ENCODE assay signal across 12 cellular contexts in genomic region chr17:63573634-63574033, GRCh38. TPM values are rescaled to one million over a fixed set of nuclear protein-coding genes. Genes with fewer than 3 reads are reported as not detected.
DNase-seq lines count a peak whose midpoint lies in the region; ATAC-seq and TF ChIP-seq lines count a peak whose summit lies in the region.
"Had no signal": no experiment of that assay in that cellular context is flagged by ENCODE, and none has a peak within 500 bp of the region (broad histone marks: within the 10 kb centered on the region; RNA-seq: fewer than 3 reads in every experiment).

No MANE protein-coding gene starts in this region.

- H3K4me1 ChIP-seq in HEK293 (ENCODE audit: control insufficient read depth, insufficient read depth, low read length) = no peaks in the 10 kb centered on the region; the same call in 1 of the 2 replicates

- H3K36me3 Mint-ChIP-seq in CD4-positive, alpha-beta T cell (ENCODE audit: low read depth) = peaks cover 45% of the 10 kb centered on the region
- H3K36me3 Mint-ChIP-seq in nephron progenitor cell (ENCODE audit: low read depth) = no peaks in the 10 kb centered on the region

- no peaks in the 10 kb centered on the region for H3K27me3 ChIP-seq in CD4-positive, alpha-beta T cell (ENCODE audit: control insufficient read depth, insufficient read depth, low read length)

- CTCF ChIA-PET in CD4-positive, alpha-beta T cell (lab: Charles Lee) = no interaction called here
- CTCF ChIA-PET in HEK293 (lab: Yijun Ruan, JAX) = interaction anchor here (1.1 to 2.6 kb wide), 4 partner anchors 23 to 148 kb away, joined by 3 to 12 read pairs (median 4); no protein-coding TSS in a partner anchor

- H3K4me3 Mint-ChIP-seq in CD4-positive, alpha-beta T cell = no peak overlapping the region
- H3K4me3 Mint-ChIP-seq in nephron progenitor cell = no peak overlapping the region

- no peak for DNase-seq in CD4-positive, alpha-beta T cell
- peak in 1 of 2 donors; percentile 5 for DNase-seq in cardiac fibroblast (ENCODE audit: low read depth in 2 of 2)
- no peak for DNase-seq in nephron progenitor cell
- DNase-seq in NCI-H226 = no peak
- no peak for DNase-seq in activated CD4-positive, alpha-beta T cell treated with anti-CD3 and anti-CD28 coated beads, Interleukin-2, amount 50 U/mL, for 4 hours
- DNase-seq: activated CD4-positive, alpha-beta T cell treated with anti-CD3 and anti-CD28 coated beads for 48 hours; cerebellar nuclear complex had no signal

- no peak for ATAC-seq in CD4-positive, alpha-beta T cell (ENCODE audit: poor library complexity)
- no peak for ATAC-seq in GM21717 (IDR thresholded peaks at IDR 0.05; ENCODE audit: unreplicated experiment)
- no peak for ATAC-seq in GM19328 (IDR thresholded peaks at IDR 0.05; ENCODE audit: unreplicated experiment)
- ATAC-seq: GM12878 had no signal

- H3K9me3 ChIP-seq in CD4-positive, alpha-beta T cell (ENCODE audit: control insufficient read depth, low read length) = no peaks in the 10 kb centered on the region
- H3K9me3 ChIP-seq in HEK293 (ENCODE audit: control insufficient read depth, insufficient read depth, low read depth, low read length) = no peaks in the 10 kb centered on the region

- H3K27me3 Mint-ChIP-seq in CD4-positive, alpha-beta T cell = no peaks in the 10 kb centered on the region
- H3K27me3 Mint-ChIP-seq in nephron progenitor cell (ENCODE audit: low read depth, poor library complexity) = no peaks in the 10 kb centered on the region

- TF ChIP-seq CTCF in CD4-positive, alpha-beta T cell (IDR thresholded peaks at IDR 0.05) = no peak
- TF ChIP-seq CTCF in HEK293 (tag by site-specific recombination; IDR thresholded peaks at IDR 0.05) (peak; percentile 59), cardiac fibroblast (IDR thresholded peaks at IDR 0.05; ENCODE audit: low read depth, low read length) (peak; percentile 37), nephron progenitor cell (IDR thresholded peaks at IDR 0.05) (peak; percentile 37)

- intact Hi-C loops in CD4-positive, alpha-beta T cell (cut with DNase I, micrococcal nuclease) = no loop called here

- peak overlapping the region; percentile 12 for H3K27ac Mint-ChIP-seq in CD4-positive, alpha-beta T cell
- no peak overlapping the region for H3K27ac Mint-ChIP-seq in nephron progenitor cell

- H3K4me3 ChIP-seq in HEK293 (ENCODE audit: low read depth, low read length) = no peak overlapping the region
- no peak overlapping the region for H3K4me3 ChIP-seq in cardiac fibroblast (replicated peaks in 1 of 2; ENCODE audit: low read depth in 2 of 2, low read length in 2 of 2)
- H3K4me3 ChIP-seq: GM12878 had no signal

- peaks cover 44% of the 10 kb centered on the region for H3K4me1 Mint-ChIP-seq in CD4-positive, alpha-beta T cell (ENCODE audit: low read depth)
- no peaks in the 10 kb centered on the region for H3K4me1 Mint-ChIP-seq in nephron progenitor cell

- H3K9me3 Mint-ChIP-seq in CD4-positive, alpha-beta T cell = no peaks in the 10 kb centered on the region
- no peaks in the 10 kb centered on the region for H3K9me3 Mint-ChIP-seq in nephron progenitor cell

- POLR2A ChIA-PET in CD4-positive, alpha-beta T cell (lab: Charles Lee) = no interaction called here
- POLR2A ChIA-PET in HEK293 (lab: Yijun Ruan, JAX) = interaction anchor here (0.7 kb wide), 2 partner anchors 10 to 30 kb away, joined by 3 to 5 read pairs; no protein-coding TSS in a partner anchor

- peaks cover 10 to 19% of the 10 kb centered on the region in 2 experiments; a peak in 2 of 3 replicates for H3K36me3 ChIP-seq in HEK293 (ENCODE audit: control insufficient read depth in 2 of 2, insufficient read depth in 1 of 2, low read length in 2 of 2)

- H3K27ac ChIP-seq in CD4-positive, alpha-beta T cell (ENCODE audit: low read depth, low read length) = no peak overlapping the region
- H3K27ac ChIP-seq in HEK293 (ENCODE audit: extremely low read depth, low read depth, low read length) = no peak overlapping the region

TF ChIP-seq in HEK293, 187 proteins besides CTCF, POLR2A, EP300 and RAD21:
- TF ChIP-seq, protein P1, sequence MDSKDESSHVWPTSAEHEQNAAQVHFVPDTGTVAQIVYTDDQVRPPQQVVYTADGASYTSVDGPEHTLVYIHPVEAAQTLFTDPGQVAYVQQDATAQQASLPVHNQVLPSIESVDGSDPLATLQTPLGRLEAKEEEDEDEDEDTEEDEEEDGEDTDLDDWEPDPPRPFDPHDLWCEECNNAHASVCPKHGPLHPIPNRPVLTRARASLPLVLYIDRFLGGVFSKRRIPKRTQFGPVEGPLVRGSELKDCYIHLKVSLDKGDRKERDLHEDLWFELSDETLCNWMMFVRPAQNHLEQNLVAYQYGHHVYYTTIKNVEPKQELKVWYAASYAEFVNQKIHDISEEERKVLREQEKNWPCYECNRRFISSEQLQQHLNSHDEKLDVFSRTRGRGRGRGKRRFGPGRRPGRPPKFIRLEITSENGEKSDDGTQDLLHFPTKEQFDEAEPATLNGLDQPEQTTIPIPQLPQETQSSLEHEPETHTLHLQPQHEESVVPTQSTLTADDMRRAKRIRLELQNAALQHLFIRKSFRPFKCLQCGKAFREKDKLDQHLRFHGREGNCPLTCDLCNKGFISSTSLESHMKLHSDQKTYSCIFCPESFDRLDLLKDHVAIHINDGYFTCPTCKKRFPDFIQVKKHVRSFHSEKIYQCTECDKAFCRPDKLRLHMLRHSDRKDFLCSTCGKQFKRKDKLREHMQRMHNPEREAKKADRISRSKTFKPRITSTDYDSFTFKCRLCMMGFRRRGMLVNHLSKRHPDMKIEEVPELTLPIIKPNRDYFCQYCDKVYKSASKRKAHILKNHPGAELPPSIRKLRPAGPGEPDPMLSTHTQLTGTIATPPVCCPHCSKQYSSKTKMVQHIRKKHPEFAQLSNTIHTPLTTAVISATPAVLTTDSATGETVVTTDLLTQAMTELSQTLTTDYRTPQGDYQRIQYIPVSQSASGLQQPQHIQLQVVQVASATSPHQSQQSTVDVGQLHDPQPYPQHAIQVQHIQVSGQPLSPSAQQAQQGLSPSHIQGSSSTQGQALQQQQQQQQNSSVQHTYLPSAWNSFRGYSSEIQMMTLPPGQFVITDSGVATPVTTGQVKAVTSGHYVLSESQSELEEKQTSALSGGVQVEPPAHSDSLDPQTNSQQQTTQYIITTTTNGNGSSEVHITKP (tag by site-specific recombination; IDR thresholded peaks at IDR 0.05) = 0 out of 2 replicates have a peak, but pooled peaks have one; percentile 16
- TF ChIP-seq ZBTB48 (tag by site-specific recombination; IDR thresholded peaks at IDR 0.05) = peak; percentile 64; the same call in 1 of the 2 replicates
- TF ChIP-seq ZBTB10 (tag by site-specific recombination; IDR thresholded peaks at IDR 0.05) = no peak
- TF ChIP-seq ZNF202 (tag by site-specific recombination; IDR thresholded peaks at IDR 0.05; ENCODE audit: borderline replicate concordance) = no peak
- TF ChIP-seq, protein P2, sequence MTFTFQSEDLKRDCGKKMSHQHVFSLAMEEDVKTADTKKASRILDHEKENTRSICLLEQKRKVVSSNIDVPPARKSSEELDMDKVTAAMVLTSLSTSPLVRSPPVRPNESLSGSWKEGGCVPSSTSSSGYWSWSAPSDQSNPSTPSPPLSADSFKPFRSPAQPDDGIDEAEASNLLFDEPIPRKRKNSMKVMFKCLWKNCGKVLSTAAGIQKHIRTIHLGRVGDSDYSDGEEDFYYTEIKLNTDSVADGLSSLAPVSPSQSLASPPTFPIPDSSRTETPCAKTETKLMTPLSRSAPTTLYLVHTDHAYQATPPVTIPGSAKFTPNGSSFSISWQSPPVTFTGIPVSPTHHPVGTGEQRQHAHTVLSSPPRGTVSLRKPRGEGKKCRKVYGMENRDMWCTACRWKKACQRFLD (tag by site-specific recombination; IDR thresholded peaks at IDR 0.05) = no peak
- TF ChIP-seq ZNF366 (tag by site-specific recombination; conservative IDR thresholded peaks at IDR 0.05) = no peak
- TF ChIP-seq ZNF416 (tag by site-specific recombination; IDR thresholded peaks at IDR 0.05) = no peak
- no peak for TF ChIP-seq ZNF23 (tag by site-specific recombination; IDR thresholded peaks at IDR 0.05; ENCODE audit: borderline replicate concordance)
- TF ChIP-seq, protein P3, sequence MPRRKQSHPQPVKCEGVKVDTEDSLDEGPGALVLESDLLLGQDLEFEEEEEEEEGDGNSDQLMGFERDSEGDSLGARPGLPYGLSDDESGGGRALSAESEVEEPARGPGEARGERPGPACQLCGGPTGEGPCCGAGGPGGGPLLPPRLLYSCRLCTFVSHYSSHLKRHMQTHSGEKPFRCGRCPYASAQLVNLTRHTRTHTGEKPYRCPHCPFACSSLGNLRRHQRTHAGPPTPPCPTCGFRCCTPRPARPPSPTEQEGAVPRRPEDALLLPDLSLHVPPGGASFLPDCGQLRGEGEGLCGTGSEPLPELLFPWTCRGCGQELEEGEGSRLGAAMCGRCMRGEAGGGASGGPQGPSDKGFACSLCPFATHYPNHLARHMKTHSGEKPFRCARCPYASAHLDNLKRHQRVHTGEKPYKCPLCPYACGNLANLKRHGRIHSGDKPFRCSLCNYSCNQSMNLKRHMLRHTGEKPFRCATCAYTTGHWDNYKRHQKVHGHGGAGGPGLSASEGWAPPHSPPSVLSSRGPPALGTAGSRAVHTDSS (tag by site-specific recombination; IDR thresholded peaks at IDR 0.05) = no peak
- no peak for TF ChIP-seq ZNF571 (tag by site-specific recombination; IDR thresholded peaks at IDR 0.05)
- TF ChIP-seq ZNF654 (tag by site-specific recombination; IDR thresholded peaks at IDR 0.05; ENCODE audit: low read depth) = 0 out of 2 replicates have a peak, but pooled peaks have one; percentile 4
TF ChIP-seq in HEK293: peak in this region for 3.

RNA-seq across cellular contexts. Expression of gene DCAF7, which starts 23.4 kb away (rescaled TPM):
- 10 to 100 TPM; 11.3 to 11.9 TPM for total RNA-seq in CD4-positive, alpha-beta T cell

RNA-seq across cellular contexts. Expression of gene TACO1, which starts 27.1 kb away (rescaled TPM):
- 10 to 100 TPM; 11.3 to 13.2 TPM for total RNA-seq in CD4-positive, alpha-beta T cell

RNA-seq across cellular contexts. Expression of gene MAP3K3, which starts 48.6 kb away (rescaled TPM):
- 10 to 100 TPM; 75.8 to 78.1 TPM for total RNA-seq in CD4-positive, alpha-beta T cell

RNA-seq across cellular contexts. Expression of gene KCNH6, which starts 50.5 kb away (rescaled TPM):
- total RNA-seq in CD4-positive, alpha-beta T cell = not detected
- total RNA-seq: GM12878, H4 had no signal
